ENCODE assay signal across 8 cellular contexts in genomic region chr5:78467744-78468357, GRCh38.
DNase-seq lines count a peak whose midpoint lies in the region; ATAC-seq and TF ChIP-seq lines count a peak whose summit lies in the region.

No MANE protein-coding gene starts in this region.

- H3K4me3 ChIP-seq in choroid plexus epithelial cell (ENCODE audit: low read depth, low read length) (no peak overlapping the region), lower lobe of right lung (no peak overlapping the region)

- ATAC-seq in Right ventricle myocardium inferior (peak; percentile 54), lower lobe of right lung (peak in 1 of 2 donors; percentile 73), GM21825 (IDR thresholded peaks at IDR 0.05; ENCODE audit: unreplicated experiment) (no peak), HG03095 (IDR thresholded peaks at IDR 0.05; ENCODE audit: unreplicated experiment) (no peak)

- H3K27me3 ChIP-seq in lower lobe of right lung (ENCODE audit: low read depth) = no peaks in the 10 kb centered on the region

- H3K36me3 ChIP-seq in lower lobe of right lung = peaks cover 15% of the 10 kb centered on the region

- TF ChIP-seq CTCF in choroid plexus epithelial cell (conservative IDR thresholded peaks at IDR 0.05; ENCODE audit: low read depth, low read length) = peak; percentile 67
- TF ChIP-seq CTCF in lower lobe of right lung (IDR thresholded peaks at IDR 0.05) = peak; percentile 77

- no peaks in the 10 kb centered on the region for H3K9me3 ChIP-seq in lower lobe of right lung

- no peaks in the 10 kb centered on the region for H3K4me1 ChIP-seq in lower lobe of right lung

- intact Hi-C loops in Right ventricle myocardium inferior (cut with DNase I) (loop anchor here (5.0 to 10.0 kb wide), 3 partner anchors 69 to 497 kb away; partner anchors contain the start of gene LHFPL2), cardiac septum (cut with DNase I) (loop anchor here (5.0 to 10.0 kb wide), 3 partner anchors 69 to 499 kb away; partner anchors contain the start of gene SCAMP1), lower lobe of right lung (cut with DNase I) (no loop called here)

- H3K27ac ChIP-seq in lower lobe of right lung = no peak overlapping the region

- DNase-seq in Right ventricle myocardium inferior (ENCODE audit: missing footprints) (no peak), cardiac septum (ENCODE audit: low spot score) (no peak), NCI-H226 (peak; percentile 22), choroid plexus epithelial cell (ENCODE audit: low read depth) (peak; percentile 81), lower lobe of right lung (no peak), UCSD-AML1 (lab: John Stamatoyannopoulos, UW; ENCODE audit: unreplicated experiment) (no peak)

Comparison
In these comparisons a context has a peak if more than half of its experiments do, and no peak if none do; other contexts are left out.
1. DNase-seq: peak in NCI-H226 (single experiment) and choroid plexus epithelial cell (single experiment); none in Right ventricle myocardium inferior (single experiment), cardiac septum (single experiment), lower lobe of right lung (single experiment) and UCSD-AML1 (single experiment).